10 cellular contexts compared by ENCODE assay signal in genomic region chr7:95504199-95504598, GRCh38. TPM values are rescaled to one million over a fixed set of nuclear protein-coding genes. Genes with fewer than 3 reads are reported as not detected.
DNase-seq lines count a peak whose midpoint lies in the region; ATAC-seq, FAIRE-seq and TF ChIP-seq lines count a peak whose summit lies in the region.
"Not testable (repeated sequence)": the region's sequence is repeated elsewhere in the genome, so short reads cannot be mapped to it uniquely, and the experiment has no call there.
"Had no signal": no experiment of that assay in that cellular context is flagged by ENCODE, and none has a peak within 500 bp of the region (broad histone marks: within the 10 kb centered on the region; RNA-seq: fewer than 3 reads in every experiment).

No MANE protein-coding gene starts in this region.

- not testable (repeated sequence) for ATAC-seq in DND-41 (ENCODE audit: insufficient read depth, low read depth); K562

- not testable (repeated sequence) for DNase-seq in DND-41; GM19239 (ENCODE audit: insufficient read length, low spot score); K562 (ENCODE audit: extremely low read depth in 1 of 4, low spot score in 3 of 4); urothelium cell line (ENCODE audit: low spot score)
- DNase-seq in NCI-H748 (lab: John Stamatoyannopoulos, UW; ENCODE audit: unreplicated experiment): peak; percentile 27

- CTCF ChIA-PET in K562 (lab: Yijun Ruan, JAX; ENCODE audit: low intra/inter-chr PET ratio): interaction anchor here (0.6 kb wide), 1 partner anchor 17 kb away, joined by 3 read pairs; no protein-coding TSS in a partner anchor

- intact Hi-C loops in K562 (cut with micrococcal nuclease): not testable (repeated sequence)

- H3K27ac ChIP-seq in DND-41 (ENCODE audit: low read length) (peak overlapping the region; percentile 93; the same call in 1 of the 2 replicates), neural cell (ENCODE audit: low read length) (peak overlapping the region; percentile 93)
- H3K27ac ChIP-seq in K562 (ENCODE audit: extremely low read depth, low read depth, low read length): not testable (repeated sequence)

- not testable (repeated sequence) for H4K20me1 ChIP-seq in DND-41 (ENCODE audit: insufficient read depth, low read length); Loucy (ENCODE audit: insufficient read depth, low read length, poor library complexity, severe bottlenecking); K562 (replicated peaks; ENCODE audit: control insufficient read depth, insufficient read depth, low read length); neural cell (ENCODE audit: insufficient read depth)

- not testable (repeated sequence) for TF ChIP-seq EP300 in K562 (IDR thresholded peaks at IDR 0.05; ENCODE audit: low read length); neural cell (conservative IDR thresholded peaks at IDR 0.05; ENCODE audit: poor library complexity, severe bottlenecking)

- H3K4me3 ChIP-seq in DND-41 (ENCODE audit: low read depth in 1 of 2, low read length in 2 of 2); Loucy (ENCODE audit: low read length, poor library complexity, severe bottlenecking); K562: not testable (repeated sequence)
- H3K4me3 ChIP-seq in endocrine pancreas (ENCODE audit: control insufficient read depth, insufficient read depth, low read length): peak overlapping the region; percentile 80
- peak overlapping the region; percentile 43 for H3K4me3 ChIP-seq in neural cell (ENCODE audit: low read length)

- H3K27me3 ChIP-seq in DND-41 (ENCODE audit: insufficient read depth, low read length, poor library complexity); Loucy (ENCODE audit: insufficient read depth, low read length, poor library complexity, severe bottlenecking); K562 (ENCODE audit: control insufficient read depth in 2 of 2, insufficient read depth in 2 of 2, low read length in 2 of 2); endocrine pancreas (ENCODE audit: control insufficient read depth, insufficient read depth, low read length); neural cell (ENCODE audit: insufficient read depth, low read depth, low read length): not testable (repeated sequence)

- peaks cover 90% of the 10 kb centered on the region for H3K4me1 ChIP-seq in DND-41 (ENCODE audit: insufficient read depth, low read length)
- peaks cover 94% of the 10 kb centered on the region for H3K4me1 ChIP-seq in Loucy (ENCODE audit: insufficient read depth, low read length, poor library complexity, severe bottlenecking)
- not testable (repeated sequence) for H3K4me1 ChIP-seq in K562 (replicated peaks in 1 of 2; ENCODE audit: control insufficient read depth in 2 of 2, insufficient read depth in 2 of 2, low read length in 2 of 2)
- H3K4me1 ChIP-seq in endocrine pancreas (ENCODE audit: control insufficient read depth, insufficient read depth, low read length): peaks cover 12% of the 10 kb centered on the region

- POLR2A ChIA-PET in K562 (lab: Yijun Ruan, JAX): not testable (repeated sequence)

- peaks cover 14% of the 10 kb centered on the region; the same call in 1 of the 2 replicates for H3F3A ChIP-seq in Loucy (ENCODE audit: low read depth)
- not testable (repeated sequence) for H3F3A ChIP-seq in neural cell (ENCODE audit: insufficient read depth, low read length, poor library complexity, severe bottlenecking)

- not testable (repeated sequence) for BruUV-seq in K562 (replicated peaks; lab: Mats Ljungman, UMichigan)

- 2% methylated on average over 5 of the region's 5 CpGs for WGBS in K562 (ENCODE audit: insufficient coverage, low coverage, missing lambda C conversion rate)

- in situ Hi-C loops in K562 (cut with MboI): loop anchor here (25.0 kb wide), 1 partner anchor 383 kb away; no protein-coding TSS in a partner anchor

- not testable (repeated sequence) for H3K9ac ChIP-seq in DND-41 (ENCODE audit: low read depth, low read length); K562 (ENCODE audit: insufficient read depth in 1 of 2, low read depth in 2 of 2, low read length in 2 of 2); endocrine pancreas (ENCODE audit: control insufficient read depth, insufficient read depth, low read length)
- H3K9ac ChIP-seq in Loucy (ENCODE audit: low read depth, low read length, poor library complexity, severe bottlenecking): peak overlapping the region; percentile 72
- H3K9ac ChIP-seq in neural cell (ENCODE audit: low read length): peak overlapping the region; percentile 61

- H3K9me1 ChIP-seq in K562 (ENCODE audit: control insufficient read depth, insufficient read depth, low read length): not testable (repeated sequence)

- not testable (repeated sequence) for H3K4me2 ChIP-seq in DND-41 (ENCODE audit: insufficient read depth, low read length); K562 (ENCODE audit: insufficient read depth, low read length)
- H3K4me2 ChIP-seq in Loucy (ENCODE audit: low read depth, low read length, poor library complexity, severe bottlenecking) (peak overlapping the region; percentile 15), neural cell (ENCODE audit: low read length) (peak overlapping the region; percentile 40)

- H3K36me3 ChIP-seq in DND-41 (ENCODE audit: insufficient read depth, low read length); Loucy (ENCODE audit: insufficient read depth, low read length); K562 (ENCODE audit: control insufficient read depth, insufficient read depth, low read length); endocrine pancreas (ENCODE audit: control insufficient read depth, insufficient read depth, low read length); neural cell (ENCODE audit: insufficient read depth, low read length): not testable (repeated sequence)

- FAIRE-seq in GM19239 (lab: Jason Lieb, UNC) (peak; percentile 99), K562 (lab: Jason Lieb, UNC) (peak; percentile 79), urothelium cell line (lab: Jason Lieb, UNC) (peak; percentile 72)

- H3K9me2 ChIP-seq in Loucy (replicated peaks; ENCODE audit: low read depth, low read length); neural cell (ENCODE audit: insufficient read depth, low read length): not testable (repeated sequence)

- TF ChIP-seq CTCF in DND-41 (IDR thresholded peaks at IDR 0.05; ENCODE audit: borderline replicate concordance, extremely low read depth, low read length, poor library complexity, severe bottlenecking); Loucy (conservative IDR thresholded peaks at IDR 0.05; ENCODE audit: low read length); K562 (IDR thresholded peaks at IDR 0.05 in 2 of 3, conservative IDR thresholded peaks at IDR 0.05 in 1 of 3; ENCODE audit: insufficient read depth in 2 of 3, low read depth in 1 of 3, low read length in 3 of 3); neural cell (IDR thresholded peaks at IDR 0.05; ENCODE audit: poor library complexity, severe bottlenecking): not testable (repeated sequence)

- not testable (repeated sequence) for H2AFZ ChIP-seq in DND-41 (ENCODE audit: low read depth, low read length); K562 (ENCODE audit: low read depth, low read length); neural cell (ENCODE audit: low read depth, low read length)
- H2AFZ ChIP-seq in Loucy (ENCODE audit: low read length): 0 out of 2 replicates have a peak overlapping the region, but pooled peaks have one; percentile 37

- not testable (repeated sequence) for TF ChIP-seq POLR2A in K562 (conservative IDR thresholded peaks at IDR 0.05)

- not testable (repeated sequence) for H3K79me2 ChIP-seq in DND-41 (ENCODE audit: insufficient read depth, low read length); Loucy (ENCODE audit: insufficient read depth, low read length); K562 (ENCODE audit: control insufficient read depth, insufficient read depth, low read length); neural cell (replicated peaks; ENCODE audit: insufficient read depth, low read length)

- not testable (repeated sequence) for TF ChIP-seq RAD21 in K562 (CRISPR knock-in tag; conservative IDR thresholded peaks at IDR 0.05 in 1 of 2, IDR thresholded peaks at IDR 0.05 in 1 of 2); neural cell (conservative IDR thresholded peaks at IDR 0.05)

- H3K9me3 ChIP-seq in DND-41 (ENCODE audit: insufficient read depth, low read length, severe bottlenecking); Loucy (ENCODE audit: insufficient read depth, low read depth, low read length); K562 (replicated peaks; ENCODE audit: control insufficient read depth, insufficient read depth, low read depth, low read length); endocrine pancreas (ENCODE audit: control insufficient read depth, low read length); neural cell (ENCODE audit: low read length): not testable (repeated sequence)

TF ChIP-seq in neural cell, 6 proteins besides CTCF, POLR2A, EP300 and RAD21:
- TF ChIP-seq TAF1 (IDR thresholded peaks at IDR 0.05; ENCODE audit: low read depth): peak; percentile 11
TF ChIP-seq in neural cell: peak in this region for 1; not testable (repeated sequence) for 5.

RNA-seq across cellular contexts. Expression of gene ASB4, which starts 18.5 kb away (rescaled TPM):
- total RNA-seq in K562 (2011; cell fraction: chromatin; rRNA removed; ENCODE audit: low replicate concordance): not detected in 2 replicates
- total RNA-seq in K562 (2011; cell fraction: nucleolus; rRNA removed): not detected in 2 replicates
- not detected in 2 replicates for total RNA-seq in K562 (2011; cell fraction: nucleoplasm; rRNA removed)
- total RNA-seq in K562 (2014; rRNA removed) (not detected in 2 replicates), K562 (2014; rRNA removed; fragmentation: Illumina TruSeq; extraction: Trizol) (not detected in 2 replicates), K562 (2015; rRNA removed; fragmentation: Illumina TruSeq; extraction: Trizol) (0.07 and 0.08 TPM in 2 replicates), K562 (2021) (not detected in 2 replicates)
- polyA plus RNA-seq in K562 (2011; rRNA removed) (0.03 TPM in 1 of 2 replicates, not detected in the other), K562 (2014; fragmentation: Illumina TruSeq; extraction: Trizol) (not detected in 2 replicates), K562 (2014; fragmentation: Nextera tagmentation; extraction: Ambion mirVana) (not detected), K562 (2014; rRNA removed) (not detected in 2 replicates), neural cell (0.11 and 0.56 TPM in 2 replicates)
- polyA plus RNA-seq in K562 (2011; cell fraction: cytosol; rRNA removed): not detected in 2 replicates
- not detected in 2 replicates for polyA plus RNA-seq in K562 (2011; cell fraction: nucleus; rRNA removed)
- polyA plus RNA-seq in K562 (2012): 0.07 TPM in 1 of 2 replicates, not detected in the other
- polyA minus RNA-seq in K562 (2011; rRNA and poly(A)+ RNA removed): not detected in 2 replicates
- not detected in 2 replicates for polyA minus RNA-seq in K562 (2011; cell fraction: cytosol; rRNA and poly(A)+ RNA removed)
- polyA minus RNA-seq in K562 (2011; cell fraction: nucleus; rRNA and poly(A)+ RNA removed): not detected in 2 replicates
- 0.23 TPM in 1 of 2 replicates, not detected in the other for polyA minus RNA-seq in neural cell
- total RNA-seq: CD4-positive, CD25-positive, alpha-beta regulatory T cell; GM12878 had no signal
- polyA plus RNA-seq: CD4-positive, CD25-positive, alpha-beta regulatory T cell had no signal
